Comparison of ENCODE assay signal across 19 cellular contexts in genomic region chr1:162217674-162218073, GRCh38.
DNase-seq lines count a peak whose midpoint lies in the region; FAIRE-seq and TF ChIP-seq lines count a peak whose summit lies in the region.
"Had no signal": no experiment of that assay in that cellular context is flagged by ENCODE, and none has a peak within 500 bp of the region (broad histone marks: within the 10 kb centered on the region; RNA-seq: fewer than 3 reads in every experiment).

No MANE protein-coding gene starts in this region.

- H3K27me3 Mint-ChIP-seq in H9 (ENCODE audit: low read depth) (peaks cover 1% of the 10 kb centered on the region; the same call in 1 of the 2 replicates), CD14-positive monocyte (ENCODE audit: low read depth in 3 of 3) (peaks cover 0 to 4% (median 4%) of the 10 kb centered on the region in 3 donors)

- H4K8ac ChIP-seq in H9 (replicated peaks; ENCODE audit: insufficient read length, low read depth, low read length) (no peak overlapping the region), H1 (ENCODE audit: extremely low read depth, insufficient read depth, low read length) (no peak overlapping the region)

- TF ChIP-seq EP300 in H1 (IDR thresholded peaks at IDR 0.05; ENCODE audit: borderline replicate concordance in 1 of 2, low read depth in 2 of 2, low read length in 2 of 2) (no peak), sigmoid colon (IDR thresholded peaks at IDR 0.05) (no peak)

- H3K23me2 ChIP-seq in H9 (ENCODE audit: insufficient read length, low read depth, low read length, poor library complexity, severe bottlenecking) (no peaks in the 10 kb centered on the region), H1 (ENCODE audit: low read depth, low read length) (no peaks in the 10 kb centered on the region)

- DNase-seq in H9: no peak
- peak; percentile 95 for DNase-seq in NOMO-1 treated with DMSO at 0.1 percent for 48 hours (lab: John Stamatoyannopoulos, UW; ENCODE audit: unreplicated experiment)
- DNase-seq in H1 (ENCODE audit: low read depth in 1 of 2, low spot score in 2 of 2): no peak
- no peak for DNase-seq in sigmoid colon
- DNase-seq in T1000 (lab: John Stamatoyannopoulos, UW): no peak
- no peak for DNase-seq in D341Med (ENCODE audit: low spot score)
- DNase-seq in CD14-positive monocyte (ENCODE audit: low spot score): no peak
- DNase-seq: CD4-positive, alpha-beta T cell; DMS79; HCEC 1CT; KBM-7; NCI-H1417 treated with DMSO at 0.1 percent for 48 hours; NCI-H1930; NCI-H510A treated with DMSO at 0.1 percent for 48 hours; PC-9; SK-N-SH; T-helper 1 cell had no signal

- no peak for TF ChIP-seq RAD21 in H1 (IDR thresholded peaks at IDR 0.05 in 1 of 2, conservative IDR thresholded peaks at IDR 0.05 in 1 of 2; ENCODE audit: low read depth in 2 of 2, low read length in 2 of 2)

- H3K27ac Mint-ChIP-seq in H9: peak overlapping the region in 2 of 3 experiments; percentile 71 to 76; a peak in 2 of 7 replicates
- H3K27ac Mint-ChIP-seq in CD14-positive monocyte: peak overlapping the region in 1 of 7 donors; percentile 55
- H3K27ac Mint-ChIP-seq: B cell; CD4-positive, alpha-beta T cell had no signal

- no peak overlapping the region for H2BK15ac ChIP-seq in H9 (ENCODE audit: low read depth, low read length)
- peak overlapping the region; percentile 19; the same call in 1 of the 2 replicates for H2BK15ac ChIP-seq in H1 (ENCODE audit: low read length)

- no peak overlapping the region for H3K56ac ChIP-seq in H9 (ENCODE audit: insufficient read length, low read depth, low read length)
- H3K56ac ChIP-seq in H1 (replicated peaks; ENCODE audit: insufficient read length, low read depth, low read length): no peak overlapping the region

- TF ChIP-seq CTCF in H9 (conservative IDR thresholded peaks at IDR 0.05): no peak
- TF ChIP-seq CTCF in H1 (IDR thresholded peaks at IDR 0.05; ENCODE audit: control extremely low read depth in 1 of 3, insufficient read depth in 1 of 3, low read depth in 1 of 3, low read length in 3 of 3): no peak
- no peak for TF ChIP-seq CTCF in sigmoid colon (IDR thresholded peaks at IDR 0.05)
- TF ChIP-seq CTCF in CD14-positive monocyte (IDR thresholded peaks at IDR 0.05): no peak

- intact Hi-C loops in sigmoid colon (cut with DNase I) (loop anchor here (5.0 to 10.0 kb wide), 2 partner anchors 145 to 423 kb away; no protein-coding TSS in a partner anchor), CD14-positive monocyte (cut with micrococcal nuclease) (no loop called here)

- no peak overlapping the region for H2BK120ac ChIP-seq in H9 (ENCODE audit: low read depth, low read length, poor library complexity, severe bottlenecking)
- no peak overlapping the region for H2BK120ac ChIP-seq in H1 (replicated peaks; ENCODE audit: low read depth, low read length)

- H2BK20ac ChIP-seq in H9 (ENCODE audit: low read depth, low read length, poor library complexity, severe bottlenecking) (no peak overlapping the region), H1 (ENCODE audit: low read length) (no peak overlapping the region)

- H3K23ac ChIP-seq in H9 (ENCODE audit: insufficient read length, low read depth, low read length) (no peak overlapping the region), H1 (ENCODE audit: insufficient read length) (no peak overlapping the region)

- H4K20me1 ChIP-seq in H9 (ENCODE audit: control insufficient read depth, insufficient read depth, insufficient read length) (no peaks in the 10 kb centered on the region), H1 (replicated peaks in 1 of 2; ENCODE audit: control insufficient read depth in 1 of 2, insufficient read depth in 2 of 2, low read length in 2 of 2) (no peaks in the 10 kb centered on the region)

- POLR2A ChIA-PET in H1 (lab: Charles Lee; ENCODE audit: partially characterized antibody): no interaction called here

- CTCF ChIA-PET in H1 (lab: Charles Lee; ENCODE audit: partially characterized antibody): no interaction called here

- H2BK5ac ChIP-seq in H9 (ENCODE audit: insufficient read length, low read length) (no peak overlapping the region), H1 (ENCODE audit: low read depth, low read length) (no peak overlapping the region)

- H3K14ac ChIP-seq in H9 (ENCODE audit: insufficient read depth, low read length) (no peak overlapping the region), H1 (ENCODE audit: insufficient read length) (no peak overlapping the region)

- H2AFZ ChIP-seq in H9 (ENCODE audit: low read length) (no peak overlapping the region), H1 (ENCODE audit: low read length) (no peak overlapping the region)
- H2AFZ ChIP-seq: PC-9 had no signal

- H4K91ac ChIP-seq in H9 (ENCODE audit: insufficient read length, low read depth, low read length) (no peak overlapping the region), H1 (replicated peaks; ENCODE audit: insufficient read length, low read length) (no peak overlapping the region)

- H3K79me2 ChIP-seq in H9 (ENCODE audit: insufficient read depth, low read length) (0 out of 2 replicates have a peak, but pooled peaks cover 3% of the 10 kb centered on the region), H1 (ENCODE audit: control insufficient read depth in 1 of 2, insufficient read depth in 2 of 2, low read length in 2 of 2) (peaks cover 0 to 38% of the 10 kb centered on the region in 2 experiments; a peak in 2 of 4 replicates)

- H4K5ac ChIP-seq in H9 (ENCODE audit: insufficient read length, low read depth, low read length) (no peak overlapping the region), H1 (ENCODE audit: insufficient read length, low read depth, low read length) (no peak overlapping the region)

- H3K27ac ChIP-seq in H9 (ENCODE audit: insufficient read length, low read depth, low read length) (no peak overlapping the region), H1 (ENCODE audit: low read depth, low read length) (no peak overlapping the region), sigmoid colon (peak overlapping the region in 3 of 4 donors; percentile 9 to 43 (median 38))
- H3K27ac ChIP-seq: PC-9 had no signal

- FAIRE-seq in H1 (lab: Jason Lieb, UNC): no peak
- FAIRE-seq: GM19239 had no signal

- H3K4me2 ChIP-seq in H9 (ENCODE audit: insufficient read depth, insufficient read length, low read length) (no peak overlapping the region), H1 (ENCODE audit: insufficient read depth in 1 of 2, low read depth in 2 of 2, low read length in 2 of 2) (no peak overlapping the region)
- H3K4me2 ChIP-seq: PC-9, SK-N-SH had no signal

- H3K4me3 ChIP-seq in H1 (ENCODE audit: extremely low read depth in 1 of 4, insufficient read depth in 2 of 4, low read depth in 3 of 4, low read length in 4 of 4) (no peak overlapping the region), sigmoid colon (no peak overlapping the region)
- H3K4me3 ChIP-seq: PC-9 had no signal

- no peaks in the 10 kb centered on the region for H3K36me3 Mint-ChIP-seq in H9 (ENCODE audit: insufficient read depth in 1 of 3, low read depth in 3 of 3)
- no peaks in the 10 kb centered on the region for H3K36me3 Mint-ChIP-seq in CD14-positive monocyte

- H3K9me3 Mint-ChIP-seq in H9 (no peaks in the 10 kb centered on the region), CD14-positive monocyte (no peaks in the 10 kb centered on the region)
- H3K9me3 Mint-ChIP-seq: CD4-positive, alpha-beta T cell had no signal

- H3K9ac ChIP-seq in H9 (ENCODE audit: extremely low read depth, insufficient read length, low read length) (no peak overlapping the region), H1 (replicated peaks in 1 of 4; ENCODE audit: extremely low read depth in 1 of 4, low read depth in 3 of 4, low read length in 3 of 4) (no peak overlapping the region)
- H3K9ac ChIP-seq: SK-N-SH had no signal

- H2BK12ac ChIP-seq in H9 (ENCODE audit: insufficient read length, low read depth, low read length) (no peak overlapping the region), H1 (ENCODE audit: low read depth, low read length) (no peak overlapping the region)

- H3K4me1 ChIP-seq in H9 (ENCODE audit: insufficient read depth, low read length) (peaks cover 35% of the 10 kb centered on the region), H1 (replicated peaks in 1 of 4; ENCODE audit: control insufficient read depth in 3 of 4, insufficient read depth in 4 of 4, low read length in 3 of 4) (peaks cover 2 to 34% (median 27%) of the 10 kb centered on the region in 4 experiments; a peak in 6 of 7 replicates), sigmoid colon (peaks cover 0 to 83% (median 61%) of the 10 kb centered on the region in 4 donors)

- H3K4me3 Mint-ChIP-seq in H9 (no peak overlapping the region), CD14-positive monocyte (no peak overlapping the region)
- H3K4me3 Mint-ChIP-seq: B cell; CD4-positive, alpha-beta T cell had no signal

- H3K4me1 Mint-ChIP-seq in H9: peaks cover 82 to 84% of the 10 kb centered on the region in 2 experiments
- H3K4me1 Mint-ChIP-seq in CD14-positive monocyte: peaks cover 13% of the 10 kb centered on the region
- H3K4me1 Mint-ChIP-seq: B cell had no signal

- WGBS in H9 (ENCODE audit: extremely low coverage, insufficient read length, low lambda C conversion rate): no CpG with 5 or more reads among the region's 1 CpG
- 85% methylated on average over 1 of the region's 1 CpG; no CpG with 5 or more reads in 1 of the 2 experiments for WGBS in H1 (ENCODE audit: extremely low coverage in 1 of 2, insufficient coverage in 1 of 2, insufficient read length in 1 of 2, insufficient replicate concordance in 2 of 2, low coverage in 1 of 2, low lambda C conversion rate in 2 of 2, missing lambda C conversion rate in 1 of 2), 2 experiments
- 31 to 66% methylated on average over 1 of the region's 1 CpG for WGBS in sigmoid colon, 2 donors

- H3K27me3 ChIP-seq in H9 (ENCODE audit: insufficient read depth, low read length) (no peaks in the 10 kb centered on the region), H1 (replicated peaks in 1 of 4; ENCODE audit: control insufficient read depth in 3 of 4, extremely low read depth in 1 of 4, insufficient read depth in 3 of 4, low read length in 3 of 4) (no peaks in the 10 kb centered on the region), sigmoid colon (no peaks in the 10 kb centered on the region)

- no peaks in the 10 kb centered on the region for H3K79me1 ChIP-seq in H9 (ENCODE audit: insufficient read depth, low read depth, low read length, poor library complexity, severe bottlenecking)
- no peaks in the 10 kb centered on the region; the same call in 1 of the 2 replicates for H3K79me1 ChIP-seq in H1 (ENCODE audit: low read depth, low read length)

- H2AK5ac ChIP-seq in H9 (ENCODE audit: insufficient read length, low read length) (no peak overlapping the region), H1 (ENCODE audit: low read depth, low read length) (no peak overlapping the region; the same call in 1 of the 2 replicates)

- no peak overlapping the region for H3T11ph ChIP-seq in H9 (ENCODE audit: low read length)

- H3K18ac ChIP-seq in H9 (ENCODE audit: insufficient read length, low read depth, low read length): no peak overlapping the region
- no peak overlapping the region for H3K18ac ChIP-seq in H1 (ENCODE audit: extremely low read depth, low read length)

- TF ChIP-seq POLR2A in H1 (IDR thresholded peaks at IDR 0.05; ENCODE audit: control extremely low read depth in 1 of 2, low read depth in 2 of 2, low read length in 2 of 2) (no peak), sigmoid colon (IDR thresholded peaks at IDR 0.05) (no peak)

- no peak overlapping the region for H3K4ac ChIP-seq in H9 (ENCODE audit: low read depth, low read length)
- H3K4ac ChIP-seq in H1 (replicated peaks; ENCODE audit: insufficient read length, low read depth, low read length): no peak overlapping the region

- H3K36me3 ChIP-seq in H1 (ENCODE audit: control insufficient read depth in 2 of 4, insufficient read depth in 4 of 4, low read length in 3 of 4) (no peaks in the 10 kb centered on the region), sigmoid colon (no peaks in the 10 kb centered on the region)

- no peaks in the 10 kb centered on the region for H3K9me3 ChIP-seq in H9 (ENCODE audit: control insufficient read depth, low read depth, low read length)
- H3K9me3 ChIP-seq in H1 (ENCODE audit: insufficient read depth in 2 of 2, low read depth in 1 of 2, low read length in 1 of 2): no peaks in the 10 kb centered on the region
- no peaks in the 10 kb centered on the region for H3K9me3 ChIP-seq in sigmoid colon
- H3K9me3 ChIP-seq: SK-N-SH had no signal

Comparison
In these comparisons a context has a peak if more than half of its experiments do, and no peak if none do; other contexts are left out.
1. H3K27ac ChIP-seq: peak in sigmoid colon (3 of 4); none in H9 (single experiment) and H1 (single experiment).